ENCODE assay signal across 8 cellular contexts in the genomic region with DNA sequence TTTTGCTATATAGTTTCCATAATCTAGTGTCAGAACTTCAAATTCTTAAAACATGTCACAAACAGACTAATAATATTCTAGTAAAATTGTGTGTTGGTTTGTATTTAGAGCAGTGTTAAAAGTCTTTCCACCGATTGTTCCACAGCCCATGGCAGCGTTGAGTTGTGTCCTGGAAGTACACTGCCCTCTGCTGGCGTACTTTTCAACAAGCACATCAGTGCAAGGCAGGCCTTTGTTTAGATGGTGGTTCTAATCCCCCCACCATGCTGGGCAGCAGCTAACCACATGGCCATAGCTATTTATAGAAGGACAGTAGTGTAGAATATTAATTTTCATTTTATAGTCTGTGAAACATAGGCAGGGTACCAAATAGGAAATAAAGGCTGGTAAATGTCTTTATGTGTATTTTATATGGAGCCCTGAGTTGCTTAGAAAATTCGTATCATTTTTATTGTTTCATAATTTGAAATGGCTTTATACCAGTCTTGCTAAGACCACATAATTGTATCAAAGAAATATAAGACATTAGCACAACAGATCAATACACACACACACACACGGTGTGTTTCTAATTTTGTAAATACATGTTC.
A peak's percentile ranks its signal among the peaks of the same experiment; 100 is the strongest.
DNase-seq lines count a peak whose midpoint lies in the region; ATAC-seq and TF ChIP-seq lines count a peak whose summit lies in the region.

No MANE protein-coding gene starts in this region.

- intact Hi-C loops in head of caudate nucleus (cut with DNase I) (loop anchor here (5.0 kb wide), 1 partner anchor 145 kb away; no protein-coding TSS in a partner anchor), posterior vena cava (cut with DNase I) (no loop called here)

- H3K36me3 Mint-ChIP-seq in activated naive CD4-positive, alpha-beta T cell treated with anti-CD3 and anti-CD28 coated beads, Interleukin-2, amount 50 U/mL, for 72 hours = no peaks in the 10 kb centered on the region

- TF ChIP-seq CTCF in GM12872 (IDR thresholded peaks at IDR 0.05; ENCODE audit: insufficient read depth, low read depth, low read length) (peak; percentile 83), HFF-Myc (IDR thresholded peaks at IDR 0.05; ENCODE audit: low read depth, low read length, missing control alignments) (peak; percentile 76)

- no peaks in the 10 kb centered on the region for H3K9me3 Mint-ChIP-seq in activated naive CD4-positive, alpha-beta T cell treated with anti-CD3 and anti-CD28 coated beads, Interleukin-2, amount 50 U/mL, for 72 hours

- DNase-seq in HFF-Myc (ENCODE audit: extremely low read depth, low read depth) (peak; percentile 70), NAMALWA (ENCODE audit: low spot score) (peak; percentile 68), SK-N-DZ (ENCODE audit: low spot score) (peak; percentile 71), head of caudate nucleus (peak; percentile 63 to 96 (median 88)), posterior vena cava (ENCODE audit: low spot score) (peak; percentile 84), cerebellar nuclear complex (lab: John Stamatoyannopoulos, UW) (no peak)
- DNase-seq in activated naive CD4-positive, alpha-beta T cell treated with anti-CD3 and anti-CD28 coated beads, Interleukin-2, amount 50 U/mL, for 72 hours (ENCODE audit: low spot score in 2 of 2) = peak in 1 of 2 donors; percentile 59

- peak; percentile 63 to 83 for ATAC-seq in activated naive CD4-positive, alpha-beta T cell treated with anti-CD3 and anti-CD28 coated beads, Interleukin-2, amount 50 U/mL, for 72 hours

- H3K27ac Mint-ChIP-seq in activated naive CD4-positive, alpha-beta T cell treated with anti-CD3 and anti-CD28 coated beads, Interleukin-2, amount 50 U/mL, for 72 hours = no peak overlapping the region

- no peak overlapping the region for H3K4me3 ChIP-seq in HFF-Myc (replicated peaks; ENCODE audit: low read depth, low read length)

Comparison
In these comparisons a context has a peak if more than half of its experiments do, and no peak if none do; other contexts are left out.
1. DNase-seq: peak in HFF-Myc (single experiment), NAMALWA (single experiment), SK-N-DZ (single experiment), head of caudate nucleus (42 of 42) and posterior vena cava (single experiment); none in cerebellar nuclear complex (0 of 2).